In genomic region chr3:159607856-159608255, GRCh38 we compare ENCODE assay signal across 27 cellular contexts.
"Had no signal": no experiment of that assay in that cellular context is flagged by ENCODE, and none has a peak within 500 bp of the region (broad histone marks: within the 10 kb centered on the region; RNA-seq: fewer than 3 reads in every experiment).

No MANE protein-coding gene starts in this region.

- H3K9me3 Mint-ChIP-seq: nephron had no signal

- H3K4me1 Mint-ChIP-seq: memory B cell; naive thymus-derived CD4-positive, alpha-beta T cell; nephron; neural progenitor cell had no signal

- ATAC-seq: foreskin keratinocyte; left lobe of liver; naive thymus-derived CD4-positive, alpha-beta T cell; right cardiac atrium had no signal

- H3K36me3 ChIP-seq: esophagus muscularis mucosa, neural progenitor cell, sigmoid colon, stomach, thyroid gland, vagina had no signal

- H3K4me3 Mint-ChIP-seq: memory B cell; naive thymus-derived CD4-positive, alpha-beta T cell; nephron; neural progenitor cell had no signal

- H3K4me1 ChIP-seq: foreskin keratinocyte, neural progenitor cell, parathyroid adenoma, sigmoid colon, stomach had no signal

- H3K9ac ChIP-seq: neural progenitor cell, parathyroid adenoma had no signal

- H3K36me3 Mint-ChIP-seq: memory B cell; naive thymus-derived CD4-positive, alpha-beta T cell; neural progenitor cell had no signal

- DNase-seq: dermis blood vessel endothelial cell; effector memory CD4-positive, alpha-beta T cell; foreskin keratinocyte; head of caudate nucleus; naive thymus-derived CD4-positive, alpha-beta T cell; right cardiac atrium; sigmoid colon; stimulated activated CD4-positive, alpha-beta T cell treated with anti-CD3 and anti-CD28 coated beads, Interleukin-15, amount 100 ng/mL, for 24 hours; stimulated activated CD4-positive, alpha-beta T cell treated with anti-CD3 and anti-CD28 coated beads, Interleukin-2, amount 100 ng/mL, for 48 hours; stimulated activated CD8-positive, alpha-beta memory T cell treated with anti-CD3 and anti-CD28 coated beads, Interleukin-4, amount 100 ng/mL, for 48 hours; stimulated activated naive CD4-positive, alpha-beta T cell treated with Interleukin-2 at 50 U/mL for 16 hours; stomach; thyroid gland; trophoblast cell had no signal

- H3K79me2 ChIP-seq: parathyroid adenoma had no signal

- H3K27me3 ChIP-seq: esophagus muscularis mucosa, neural progenitor cell, sigmoid colon, stomach, thyroid gland, vagina had no signal

- H3K4me2 ChIP-seq: neural progenitor cell had no signal

- FAIRE-seq: endothelial cell of umbilical vein, keratinocyte had no signal

- H2AFZ ChIP-seq: neural progenitor cell, parathyroid adenoma had no signal

- H3K4me3 ChIP-seq: coronary artery, esophagus muscularis mucosa, lung, neural progenitor cell, sigmoid colon, skin epidermis, stomach, thyroid gland, vagina had no signal

- H3K27ac ChIP-seq: coronary artery, esophagus muscularis mucosa, foreskin keratinocyte, neural progenitor cell, parathyroid adenoma, sigmoid colon, skin epidermis, stomach, thyroid gland, vagina had no signal

- H3K27ac Mint-ChIP-seq: memory B cell; naive thymus-derived CD4-positive, alpha-beta T cell; nephron; neural progenitor cell; progenitor cell of endocrine pancreas had no signal

- H3K9me3 ChIP-seq: esophagus muscularis mucosa, sigmoid colon, stomach, thyroid gland, vagina had no signal
